11 cellular contexts compared by ENCODE assay signal in the genomic region with DNA sequence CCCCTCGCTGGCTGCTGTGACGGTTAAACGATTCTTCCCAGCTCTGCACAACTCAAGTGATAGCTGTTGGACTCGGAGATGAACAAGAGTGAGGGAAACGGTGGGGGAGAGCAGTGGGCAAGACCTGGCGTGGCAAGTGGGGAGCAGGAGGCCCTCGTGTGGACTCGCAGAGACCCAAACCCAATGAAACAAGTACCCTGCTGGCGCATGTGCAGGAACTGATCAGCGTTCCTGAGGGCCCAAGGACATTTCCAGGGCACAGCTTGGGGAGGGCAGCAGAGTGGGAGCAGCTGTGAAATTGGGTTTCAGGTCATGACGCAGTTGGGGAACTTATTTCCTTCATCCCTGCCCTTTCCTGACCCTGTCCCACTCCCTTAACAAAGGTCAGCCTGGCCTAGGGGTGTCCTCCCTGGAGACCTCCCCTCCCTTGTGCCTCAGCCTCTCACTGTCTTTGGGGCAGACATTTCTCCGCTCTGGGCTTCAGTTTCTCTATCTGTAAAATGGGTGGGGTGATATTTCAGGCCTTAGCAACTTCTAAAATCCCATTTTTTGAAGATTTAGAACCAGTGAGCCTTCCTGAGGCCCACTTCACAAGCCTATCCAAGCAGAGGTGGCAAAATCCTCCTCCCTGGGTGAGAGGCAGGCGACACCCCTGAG. TPM values are rescaled to one million over a fixed set of nuclear protein-coding genes. Genes with fewer than 3 reads are reported as not detected.
A peak's percentile ranks its signal among the peaks of the same experiment; 100 is the strongest.
DNase-seq lines count a peak whose midpoint lies in the region; ATAC-seq and TF ChIP-seq lines count a peak whose summit lies in the region.
"Had no signal": no experiment of that assay in that cellular context is flagged by ENCODE, and none has a peak within 500 bp of the region (broad histone marks: within the 10 kb centered on the region; RNA-seq: fewer than 3 reads in every experiment).

No MANE protein-coding gene starts in this region.

- H3K27me3 ChIP-seq in CD4-positive, alpha-beta memory T cell (ENCODE audit: insufficient read depth, low read length) = no peaks in the 10 kb centered on the region
- H3K27me3 ChIP-seq in lower lobe of right lung (ENCODE audit: low read depth) (no peaks in the 10 kb centered on the region), smooth muscle cell (ENCODE audit: low read depth) (no peaks in the 10 kb centered on the region)
- H3K27me3 ChIP-seq: BE2C had no signal

- peaks cover 18 to 75% (median 43%) of the 10 kb centered on the region in 4 donors for H3K4me1 Mint-ChIP-seq in CD4-positive, alpha-beta memory T cell
- H3K4me1 Mint-ChIP-seq in brain = peaks cover 84% of the 10 kb centered on the region

- peaks cover 27% of the 10 kb centered on the region for H3K4me1 ChIP-seq in CD4-positive, alpha-beta memory T cell (ENCODE audit: insufficient read depth, low read length)
- peaks cover 77% of the 10 kb centered on the region for H3K4me1 ChIP-seq in lower lobe of right lung
- peaks cover 68% of the 10 kb centered on the region for H3K4me1 ChIP-seq in smooth muscle cell (ENCODE audit: low read depth)

- H3K27ac ChIP-seq in CD4-positive, alpha-beta memory T cell (ENCODE audit: low read depth, low read length) = no peak overlapping the region
- H3K27ac ChIP-seq in lower lobe of right lung (peak overlapping the region; percentile 73), smooth muscle cell (ENCODE audit: low read depth) (peak overlapping the region; percentile 94)

- 90% methylated on average over 13 of the region's 13 CpGs for WGBS in smooth muscle cell (ENCODE audit: low lambda C conversion rate)

- no peaks in the 10 kb centered on the region for H3K36me3 ChIP-seq in CD4-positive, alpha-beta memory T cell (ENCODE audit: insufficient read depth, low read length)
- H3K36me3 ChIP-seq in lower lobe of right lung (no peaks in the 10 kb centered on the region), smooth muscle cell (ENCODE audit: low read depth) (no peaks in the 10 kb centered on the region)
- H3K36me3 ChIP-seq: BE2C had no signal

- peak overlapping the region in 4 of 7 donors; percentile 27 to 71 (median 51) for H3K27ac Mint-ChIP-seq in CD4-positive, alpha-beta memory T cell
- H3K27ac Mint-ChIP-seq in brain = peak overlapping the region in 3 of 5 experiments; percentile 80 to 89 (median 85)
- H3K27ac Mint-ChIP-seq: IgD-negative memory B cell had no signal

- H4K20me1 ChIP-seq in smooth muscle cell (ENCODE audit: low read depth) = peaks cover 10% of the 10 kb centered on the region

- H3K36me3 Mint-ChIP-seq in CD4-positive, alpha-beta memory T cell = peaks cover 8% of the 10 kb centered on the region in 2 donors
- no peaks in the 10 kb centered on the region for H3K36me3 Mint-ChIP-seq in brain

- no peak overlapping the region for H2AFZ ChIP-seq in smooth muscle cell (ENCODE audit: low read depth)

- H3K4me3 Mint-ChIP-seq in CD4-positive, alpha-beta memory T cell = no peak overlapping the region
- no peak overlapping the region for H3K4me3 Mint-ChIP-seq in brain
- H3K4me3 Mint-ChIP-seq: IgD-negative memory B cell had no signal

- peaks cover 0 to 2% (median 0%) of the 10 kb centered on the region in 8 donors for H3K9me3 Mint-ChIP-seq in CD4-positive, alpha-beta memory T cell
- H3K9me3 Mint-ChIP-seq in brain = no peaks in the 10 kb centered on the region
- H3K9me3 Mint-ChIP-seq: IgD-negative memory B cell had no signal

- CTCF ChIA-PET in CD4-positive, alpha-beta memory T cell (lab: Charles Lee; ENCODE audit: partially characterized antibody) = interaction anchor here (1.1 to 9.1 kb wide), 4 partner anchors 17 to 50 kb away, joined by 4 to 86 read pairs (median 34); no protein-coding TSS in a partner anchor

- peaks cover 61% of the 10 kb centered on the region for H3F3A ChIP-seq in smooth muscle cell (ENCODE audit: low read depth)

- peak overlapping the region; percentile 75 for H3K9ac ChIP-seq in smooth muscle cell (ENCODE audit: low read depth)

- no peaks in the 10 kb centered on the region for H3K27me3 Mint-ChIP-seq in CD4-positive, alpha-beta memory T cell
- H3K27me3 Mint-ChIP-seq in brain = no peaks in the 10 kb centered on the region
- H3K27me3 Mint-ChIP-seq: IgD-negative memory B cell had no signal

- POLR2A ChIA-PET in CD4-positive, alpha-beta memory T cell (lab: Charles Lee; ENCODE audit: partially characterized antibody) = interaction anchor here (1.9 to 11.3 kb wide), 2 partner anchors 22 to 27 kb away, joined by 6 to 309 read pairs; a partner anchor contains a TSS

- intact Hi-C loops in CD4-positive, alpha-beta memory T cell (cut with micrococcal nuclease) = no loop called here
- intact Hi-C loops in lower lobe of right lung (cut with DNase I) = no loop called here

- ATAC-seq in lower lobe of right lung = no peak
- no peak for ATAC-seq in esophagus mucosa

- no peak for DNase-seq in CD4-positive, alpha-beta memory T cell
- no peak for DNase-seq in lower lobe of right lung
- DNase-seq in smooth muscle cell (lab: John Stamatoyannopoulos, UW; ENCODE audit: unreplicated experiment) = no peak
- no peak for DNase-seq in OCI-M1 (lab: John Stamatoyannopoulos, UW)
- no peak for DNase-seq in kidney tubule cell (ENCODE audit: low spot score)
- no peak for DNase-seq in T1000 (lab: John Stamatoyannopoulos, UW)
- DNase-seq: NCI-H1930 had no signal

- peaks cover 59% of the 10 kb centered on the region for H3K79me2 ChIP-seq in smooth muscle cell (ENCODE audit: low read depth)

- H3K4me2 ChIP-seq in smooth muscle cell = no peak overlapping the region

- TF ChIP-seq CTCF in brain (conservative IDR thresholded peaks at IDR 0.05) = no peak
- no peak for TF ChIP-seq CTCF in lower lobe of right lung (IDR thresholded peaks at IDR 0.05)
- TF ChIP-seq CTCF in smooth muscle cell (IDR thresholded peaks at IDR 0.05; ENCODE audit: borderline replicate concordance, insufficient read depth, poor library complexity, severe bottlenecking) = no peak

- no peaks in the 10 kb centered on the region for H3K9me3 ChIP-seq in CD4-positive, alpha-beta memory T cell (ENCODE audit: control insufficient read depth in 1 of 2, low read length in 2 of 2)
- H3K9me3 ChIP-seq in lower lobe of right lung = no peaks in the 10 kb centered on the region
- no peaks in the 10 kb centered on the region for H3K9me3 ChIP-seq in smooth muscle cell (replicated peaks; ENCODE audit: low read depth)
- H3K9me3 ChIP-seq: BE2C had no signal

- no peak overlapping the region for H3K4me3 ChIP-seq in CD4-positive, alpha-beta memory T cell (ENCODE audit: low read length in 2 of 2)
- no peak overlapping the region for H3K4me3 ChIP-seq in lower lobe of right lung
- H3K4me3 ChIP-seq in smooth muscle cell = no peak overlapping the region

RNA-seq across cellular contexts. Expression of a gene that starts 27.9 kb away (rescaled TPM):
- total RNA-seq in CD4-positive, alpha-beta memory T cell = 100 to 1,000 TPM in 1 of 2 experiments, 10 to 100 TPM in 1; 86.0 to 104 TPM
- 10 to 100 TPM; 10.0 to 65.2 TPM for polyA plus RNA-seq in CD4-positive, alpha-beta memory T cell
- polyA plus RNA-seq in brain (ENCODE audit: insufficient read depth, low read depth, low replicate concordance) (70.1 TPM), smooth muscle cell (101 and 108 TPM in 2 replicates)
- total RNA-seq in lower lobe of right lung (90.9 TPM), smooth muscle cell (63.8 and 129 TPM in 2 replicates), esophagus mucosa (18.2 TPM)
